In genomic region chr18:24544141-24544498, GRCh38 we compare ENCODE assay signal across 8 cellular contexts.
DNase-seq lines count a peak whose midpoint lies in the region; ATAC-seq and TF ChIP-seq lines count a peak whose summit lies in the region.

No MANE protein-coding gene starts in this region.

- TF ChIP-seq CTCF in LNCaP clone FGC (IDR thresholded peaks at IDR 0.05; ENCODE audit: control insufficient read depth, extremely low read depth, insufficient read depth) (peak; percentile 52), astrocyte of the cerebellum (IDR thresholded peaks at IDR 0.05; ENCODE audit: low read depth, low read length, missing control alignments) (peak; percentile 30), lung (IDR thresholded peaks at IDR 0.05; ENCODE audit: control extremely low read depth, extremely low read depth) (peak; percentile 7)

- H3K9me3 ChIP-seq in lung (ENCODE audit: control insufficient read depth in 2 of 2, insufficient read depth in 1 of 2, low read length in 1 of 2): no peaks in the 10 kb centered on the region

- no peak for ATAC-seq in lung (ENCODE audit: insufficient read depth, low FRiP score)
- ATAC-seq in HG03097 (IDR thresholded peaks at IDR 0.05; ENCODE audit: low FRiP score, unreplicated experiment): no peak
- ATAC-seq in HG03025 (IDR thresholded peaks at IDR 0.05; ENCODE audit: low FRiP score, unreplicated experiment): no peak

- H3K4me3 ChIP-seq in LNCaP clone FGC (ENCODE audit: low read depth, low read length): no peak overlapping the region
- H3K4me3 ChIP-seq in astrocyte of the cerebellum (ENCODE audit: low read depth, low read length): no peak overlapping the region
- H3K4me3 ChIP-seq in lung: no peak overlapping the region

- no peaks in the 10 kb centered on the region for H3K27me3 ChIP-seq in lung (ENCODE audit: control insufficient read depth, insufficient read depth)

- H3K36me3 ChIP-seq in lung (ENCODE audit: control insufficient read depth in 2 of 2, insufficient read depth in 2 of 2, low read length in 2 of 2): no peaks in the 10 kb centered on the region

- H3K4me1 ChIP-seq in lung (ENCODE audit: control insufficient read depth in 2 of 2, insufficient read depth in 2 of 2, low read length in 2 of 2): no peaks in the 10 kb centered on the region

- WGBS in lung, 2 donors: 22 to 42% methylated on average over 2 of the region's 2 CpGs

- H3K27ac ChIP-seq in lung (ENCODE audit: low read depth in 1 of 2, low read length in 1 of 2): no peak overlapping the region

- in situ Hi-C loops in astrocyte of the cerebellum (cut with HindIII; ENCODE audit: low sequenced_read_pairs): no loop called here

- peak; percentile 15 for DNase-seq in DMS114 treated with DMSO at 0.1 percent for 48 hours (lab: John Stamatoyannopoulos, UW; ENCODE audit: unreplicated experiment)
- DNase-seq in LNCaP clone FGC (ENCODE audit: low read depth): no peak
- DNase-seq in astrocyte of the cerebellum (ENCODE audit: low read depth): peak; percentile 15
- no peak for DNase-seq in lung (ENCODE audit: low spot score)
- DNase-seq in activated CD8-positive, alpha-beta memory T cell treated with anti-CD3 and anti-CD28 coated beads, Interleukin-2, amount 50 U/mL, for 48 hours: no peak
- DNase-seq in ecto neural progenitor cell (ENCODE audit: low spot score): no peak

Comparison
In these comparisons a context has a peak if more than half of its experiments do, and no peak if none do; other contexts are left out.
1. DNase-seq: peak in DMS114 treated with DMSO at 0.1 percent for 48 hours (single experiment) and astrocyte of the cerebellum (single experiment); none in LNCaP clone FGC (single experiment), lung (single experiment), activated CD8-positive, alpha-beta memory T cell treated with anti-CD3 and anti-CD28 coated beads, Interleukin-2, amount 50 U/mL, for 48 hours (single experiment) and ecto neural progenitor cell (single experiment).
2. Peak in every context shown above with its lines, with median percentiles within 50 percentile points of each other: CTCF ChIP-seq.